Comparison of ENCODE assay signal across 8 cellular contexts in the genomic region with DNA sequence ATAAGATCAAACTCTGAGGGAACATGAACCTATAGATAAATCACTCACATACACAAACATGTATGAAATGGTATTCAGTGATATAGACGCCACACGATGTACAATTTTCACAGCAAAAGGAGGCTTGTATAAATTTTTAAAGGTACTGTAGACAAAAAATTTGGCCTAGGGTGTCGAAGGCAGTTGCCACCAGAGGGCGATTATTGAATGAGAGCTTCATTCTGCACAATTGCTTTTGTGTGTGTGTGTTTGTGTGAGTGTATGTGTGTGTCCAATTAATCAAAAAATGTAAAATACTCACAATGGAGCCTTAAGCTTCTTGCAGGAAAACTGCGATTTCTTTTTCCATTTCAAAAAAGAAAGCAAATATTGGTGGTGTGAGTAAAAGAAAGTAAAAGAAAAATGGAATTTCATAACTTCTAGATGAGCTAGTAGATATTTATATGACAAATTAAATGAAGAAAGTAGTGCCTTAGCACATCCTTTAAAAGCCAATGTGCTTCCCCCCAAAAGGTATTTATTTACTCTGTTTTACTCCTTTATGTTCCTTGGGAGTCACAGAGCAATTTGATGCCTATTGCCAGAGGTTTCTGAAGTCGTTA.
DNase-seq lines count a peak whose midpoint lies in the region; ATAC-seq and TF ChIP-seq lines count a peak whose summit lies in the region.

No MANE protein-coding gene starts in this region.

- no peak overlapping the region for H3K4me3 ChIP-seq in GM12875 (ENCODE audit: low read depth, low read length)
- no peak overlapping the region for H3K4me3 ChIP-seq in fibroblast of pulmonary artery (replicated peaks; ENCODE audit: low read depth, low read length)

- peak; percentile 49 for DNase-seq in A172 (ENCODE audit: low spot score)
- peak; percentile 74 for DNase-seq in NCI-H82 (lab: John Stamatoyannopoulos, UW)
- DNase-seq in fibroblast of pulmonary artery (ENCODE audit: low read depth): peak; percentile 7
- no peak for DNase-seq in CD1c-positive myeloid dendritic cell (ENCODE audit: extremely low spot score)
- DNase-seq in T-helper 1 cell: no peak

- ATAC-seq in HG02970 (IDR thresholded peaks at IDR 0.05; ENCODE audit: low FRiP score, unreplicated experiment): no peak
- no peak for ATAC-seq in GM18498 (IDR thresholded peaks at IDR 0.05; ENCODE audit: unreplicated experiment)

- peak; percentile 27; the same call in 1 of the 2 replicates for TF ChIP-seq CTCF in GM12875 (IDR thresholded peaks at IDR 0.05; ENCODE audit: borderline replicate concordance, insufficient read depth, low read depth, low read length)
- TF ChIP-seq CTCF in fibroblast of pulmonary artery (IDR thresholded peaks at IDR 0.05; ENCODE audit: low read length, missing control alignments): peak; percentile 38

Comparison
In these comparisons a context has a peak if more than half of its experiments do, and no peak if none do; other contexts are left out.
1. DNase-seq: peak in A172 (single experiment), NCI-H82 (single experiment) and fibroblast of pulmonary artery (single experiment); none in CD1c-positive myeloid dendritic cell (single experiment) and T-helper 1 cell (0 of 5).